Comparison of ENCODE assay signal across 8 cellular contexts in the genomic region with DNA sequence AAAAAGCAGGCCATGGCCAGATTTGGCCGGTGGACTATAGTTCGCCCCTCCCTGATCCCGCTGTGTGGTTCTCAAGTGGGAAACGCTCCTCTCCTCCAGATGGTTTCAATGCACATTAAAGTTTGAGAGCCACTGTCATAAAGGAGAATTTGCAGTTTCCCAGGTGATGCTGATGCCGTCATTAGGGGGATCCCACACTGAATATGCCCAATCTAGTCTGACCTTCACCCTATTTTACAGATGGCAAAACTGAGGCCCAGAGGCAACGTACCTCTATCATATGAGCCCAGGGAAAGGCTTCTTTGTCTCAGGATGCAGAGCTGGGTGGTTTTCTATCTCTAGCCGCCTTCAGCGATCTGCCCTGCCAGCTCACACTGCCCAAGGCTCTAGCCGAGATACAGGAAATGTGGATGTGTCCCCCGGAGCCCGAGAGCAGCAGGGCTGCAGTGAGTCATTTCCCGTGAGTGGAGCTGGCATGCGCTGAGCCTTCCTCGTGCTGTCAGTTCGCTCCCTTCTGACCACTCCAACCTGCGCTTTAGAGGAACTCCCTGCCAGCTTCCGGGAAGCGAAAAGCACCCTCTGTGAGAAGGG.
DNase-seq lines count a peak whose midpoint lies in the region; ATAC-seq and TF ChIP-seq lines count a peak whose summit lies in the region.

No MANE protein-coding gene starts in this region.

- H3F3A ChIP-seq in PC-9 (ENCODE audit: insufficient read depth, low read depth): peaks cover 52% of the 10 kb centered on the region

- H3K27me3 ChIP-seq in PC-9 (ENCODE audit: insufficient read depth, low read depth): no peaks in the 10 kb centered on the region
- H3K27me3 ChIP-seq in vagina: no peaks in the 10 kb centered on the region

- CTCF ChIA-PET in PC-9 (lab: Charles Lee): no interaction called here

- peaks cover 71% of the 10 kb centered on the region for H3K4me1 ChIP-seq in PC-9 (replicated peaks; ENCODE audit: insufficient read depth)
- H3K4me1 ChIP-seq in vagina: peaks cover 61% of the 10 kb centered on the region

- peak overlapping the region; percentile 78 for H3K27ac ChIP-seq in PC-9
- peak overlapping the region; percentile 40 for H3K27ac ChIP-seq in vagina

- BruUV-seq in PC-9 (replicated peaks; lab: Mats Ljungman, UMichigan): no TSS peak

- intact Hi-C loops in PC-9 (cut with micrococcal nuclease; ENCODE audit: unreplicated experiment) (loop anchor here (1.0 to 2.0 kb wide), 3 partner anchors 39 to 114 kb away; no protein-coding TSS in a partner anchor), posterior vena cava (cut with DNase I) (no loop called here), vagina (cut with DNase I) (no loop called here)

- H3K4me3 ChIP-seq in PC-9: peak overlapping the region; percentile 40; the same call in 1 of the 2 replicates
- H3K4me3 ChIP-seq in vagina: peak overlapping the region in 1 of 2 donors; percentile 14

- H3K9me3 ChIP-seq in PC-9 (ENCODE audit: insufficient read depth, low read depth): no peaks in the 10 kb centered on the region
- H3K9me3 ChIP-seq in vagina: no peaks in the 10 kb centered on the region

- POLR2A ChIA-PET in PC-9 (lab: Charles Lee; ENCODE audit: unreplicated experiment): interaction anchor here (0.6 kb wide), 1 partner anchor 647 kb away, joined by 8 read pairs; no protein-coding TSS in a partner anchor

- TF ChIP-seq CTCF in PC-9 (conservative IDR thresholded peaks at IDR 0.05): no peak
- TF ChIP-seq CTCF in vagina (IDR thresholded peaks at IDR 0.05): no peak

- H3K36me3 ChIP-seq in PC-9 (ENCODE audit: low read depth): no peaks in the 10 kb centered on the region
- H3K36me3 ChIP-seq in vagina: no peaks in the 10 kb centered on the region

- peak overlapping the region; percentile 70 for H3K4me2 ChIP-seq in PC-9

- no peaks in the 10 kb centered on the region for H4K20me1 ChIP-seq in PC-9 (ENCODE audit: insufficient read depth)

- H3K9me2 ChIP-seq in PC-9 (ENCODE audit: insufficient read depth): no peaks in the 10 kb centered on the region

- peak; percentile 76 to 96 for DNase-seq in PC-9
- peak; percentile 81 to 86 for DNase-seq in activated T-cell treated with anti-CD3 and anti-CD28 coated beads, Interleukin-2, amount 50 U/mL, for 48 hours
- peak; percentile 85 for DNase-seq in fibroblast of peridontal ligament (ENCODE audit: extremely low read depth)
- peak; percentile 96 for DNase-seq in posterior vena cava (ENCODE audit: low spot score)
- no peak for DNase-seq in vagina (ENCODE audit: extremely low spot score in 2 of 2)
- no peak for DNase-seq in DMS53 treated with DMSO at 0.1 percent for 48 hours (lab: John Stamatoyannopoulos, UW; ENCODE audit: unreplicated experiment)

- no peak for TF ChIP-seq POLR2A in vagina (IDR thresholded peaks at IDR 0.05)

- H2AFZ ChIP-seq in PC-9: no peak overlapping the region

- 0 out of 2 replicates have a peak, but pooled peaks cover 3% of the 10 kb centered on the region for H3K79me2 ChIP-seq in PC-9 (ENCODE audit: low read depth)

- peak; percentile 76 for ATAC-seq in GM18502 (IDR thresholded peaks at IDR 0.05; ENCODE audit: poor library complexity, unreplicated experiment)
- ATAC-seq in HG02938 (IDR thresholded peaks at IDR 0.05; ENCODE audit: unreplicated experiment): peak; percentile 63

Comparison
In these comparisons a context has a peak if more than half of its experiments do, and no peak if none do; other contexts are left out.
1. DNase-seq: peak in PC-9 (2 of 2), activated T-cell treated with anti-CD3 and anti-CD28 coated beads, Interleukin-2, amount 50 U/mL, for 48 hours (2 of 2), fibroblast of peridontal ligament (single experiment) and posterior vena cava (single experiment); none in vagina (0 of 2) and DMS53 treated with DMSO at 0.1 percent for 48 hours (single experiment).